ENCODE assay signal across 1 cellular context in genomic region chr19:56594783-56595547, GRCh38.
TF ChIP-seq lines count a peak whose summit lies in the region.

TSS of gene ZNF71 (plus strand) at chr19:56595302. CDS start at chr19:56601559, 6,257 bp downstream.

TF ChIP-seq in WTC11, 78 proteins besides CTCF, POLR2A, EP300 and RAD21 (continued from another document and continues in another):
- TF ChIP-seq ARID4B (CRISPR knock-in tag; IDR thresholded peaks at IDR 0.05; ENCODE audit: borderline replicate concordance) (peak; percentile 80; the same call in 1 of the 2 replicates), NFYB (CRISPR knock-in tag; conservative IDR thresholded peaks at IDR 0.05; ENCODE audit: low read depth) (no peak), ELF4 (CRISPR knock-in tag; IDR thresholded peaks at IDR 0.05; ENCODE audit: low read depth) (no peak), SOX15 (CRISPR knock-in tag; IDR thresholded peaks at IDR 0.05) (no peak), ERG (CRISPR knock-in tag; IDR thresholded peaks at IDR 0.05) (no peak), OVOL2 (CRISPR knock-in tag; IDR thresholded peaks at IDR 0.05; ENCODE audit: borderline replicate concordance) (no peak), FOXP4 (CRISPR knock-in tag; IDR thresholded peaks at IDR 0.05) (0 out of 2 replicates have a peak, but pooled peaks have one; percentile 55), HMGA2 (CRISPR knock-in tag; IDR thresholded peaks at IDR 0.05) (no peak), GABPB1 (CRISPR knock-in tag; IDR thresholded peaks at IDR 0.05) (peak; percentile 51; the same call in 1 of the 2 replicates), TEAD1 (CRISPR knock-in tag; IDR thresholded peaks at IDR 0.05) (no peak), ATF6 (CRISPR knock-in tag; IDR thresholded peaks at IDR 0.05) (no peak), RELA (CRISPR knock-in tag; IDR thresholded peaks at IDR 0.05; ENCODE audit: borderline replicate concordance) (no peak), GTF2I (CRISPR knock-in tag; conservative IDR thresholded peaks at IDR 0.05) (no peak), HMGXB4 (CRISPR knock-in tag; IDR thresholded peaks at IDR 0.05) (peak; percentile 38; the same call in 1 of the 2 replicates), NFATC4 (CRISPR knock-in tag; IDR thresholded peaks at IDR 0.05) (no peak), MXD4 (CRISPR knock-in tag; IDR thresholded peaks at IDR 0.05; ENCODE audit: borderline replicate concordance) (no peak), FOXJ3 (CRISPR knock-in tag; IDR thresholded peaks at IDR 0.05; ENCODE audit: borderline replicate concordance) (no peak), E2F4 (CRISPR knock-in tag; IDR thresholded peaks at IDR 0.05; ENCODE audit: borderline replicate concordance, low read depth) (no peak), MLX (CRISPR knock-in tag; IDR thresholded peaks at IDR 0.05) (no peak), ZNF423 (CRISPR knock-in tag; IDR thresholded peaks at IDR 0.05) (no peak), PRDM15 (CRISPR knock-in tag; IDR thresholded peaks at IDR 0.05) (no peak), EMX1 (CRISPR knock-in tag; IDR thresholded peaks at IDR 0.05) (no peak), JAZF1 (CRISPR knock-in tag; IDR thresholded peaks at IDR 0.05) (no peak), ZNF138 (CRISPR knock-in tag; conservative IDR thresholded peaks at IDR 0.05) (0 out of 2 replicates have a peak, but pooled peaks have one; percentile 38), TCF7 (CRISPR knock-in tag; IDR thresholded peaks at IDR 0.05; ENCODE audit: low read depth) (no peak), ZBTB21 (CRISPR knock-in tag; IDR thresholded peaks at IDR 0.05; ENCODE audit: borderline replicate concordance) (no peak), JUN (CRISPR knock-in tag; IDR thresholded peaks at IDR 0.05) (0 out of 2 replicates have a peak, but pooled peaks have one; percentile 40), SMAD3 (CRISPR knock-in tag; IDR thresholded peaks at IDR 0.05; ENCODE audit: borderline replicate concordance) (no peak), ZNF532 (CRISPR knock-in tag; IDR thresholded peaks at IDR 0.05; ENCODE audit: borderline replicate concordance) (no peak), ZNF512 (CRISPR knock-in tag; IDR thresholded peaks at IDR 0.05; ENCODE audit: borderline replicate concordance) (no peak)
